Comparison of ENCODE assay signal across 8 cellular contexts in genomic region chr17:27349540-27350021, GRCh38.
DNase-seq lines count a peak whose midpoint lies in the region; ATAC-seq and TF ChIP-seq lines count a peak whose summit lies in the region.

No MANE protein-coding gene starts in this region.

- no peaks in the 10 kb centered on the region for H3K36me3 ChIP-seq in SU-DHL-6 (ENCODE audit: low read length)
- H3K36me3 ChIP-seq in iPS DF 6.9 (ENCODE audit: control insufficient read depth, insufficient read depth, low read length) = no peaks in the 10 kb centered on the region

- no peaks in the 10 kb centered on the region for H3K9me3 ChIP-seq in SU-DHL-6 (ENCODE audit: insufficient read depth, low read length)
- no peaks in the 10 kb centered on the region for H3K9me3 ChIP-seq in iPS DF 6.9 (ENCODE audit: control insufficient read depth, insufficient read depth, low read length)

- H3K79me2 ChIP-seq in SU-DHL-6 (ENCODE audit: insufficient read depth, low read length) = peaks cover 5% of the 10 kb centered on the region; the same call in 1 of the 2 replicates

- H3K9me2 ChIP-seq in SU-DHL-6 (replicated peaks; ENCODE audit: insufficient read depth, low read length) = no peaks in the 10 kb centered on the region

- H4K20me1 ChIP-seq in SU-DHL-6 (ENCODE audit: low read depth, low read length) = no peaks in the 10 kb centered on the region

- H3K27me3 ChIP-seq in SU-DHL-6 (ENCODE audit: low read length) (no peaks in the 10 kb centered on the region), iPS DF 6.9 (ENCODE audit: control insufficient read depth, insufficient read depth, low read length) (no peaks in the 10 kb centered on the region)

- ATAC-seq in GM21515 (IDR thresholded peaks at IDR 0.05; ENCODE audit: unreplicated experiment) (no peak), HG02642 (IDR thresholded peaks at IDR 0.05; ENCODE audit: poor library complexity, unreplicated experiment) (no peak)

- peak; percentile 24 for DNase-seq in CD1c-positive myeloid dendritic cell (ENCODE audit: extremely low spot score)
- DNase-seq in iPS DF 6.9 (ENCODE audit: low read depth, low spot score) = no peak
- no peak for DNase-seq in retinal pigment epithelial cell (ENCODE audit: low read depth)
- no peak for DNase-seq in stimulated activated CD4-positive, alpha-beta T cell treated with anti-CD3 and anti-CD28 coated beads, Interleukin-4, amount 100 ng/mL, for 4 hours
- no peak for DNase-seq in NCI-H1436 treated with DMSO at 0.1 percent for 48 hours (lab: John Stamatoyannopoulos, UW)

- peak overlapping the region; percentile 43 for H2AFZ ChIP-seq in SU-DHL-6 (ENCODE audit: low read depth, low read length, severe bottlenecking)

- H3K4me1 ChIP-seq in iPS DF 6.9 (ENCODE audit: control insufficient read depth, insufficient read depth, low read length) = peaks cover 1% of the 10 kb centered on the region; the same call in 1 of the 2 replicates

- peaks cover 27% of the 10 kb centered on the region for H3F3A ChIP-seq in SU-DHL-6 (ENCODE audit: insufficient read depth)

- H3K27ac ChIP-seq in SU-DHL-6 (ENCODE audit: low read depth, low read length) (peak overlapping the region; percentile 61), iPS DF 6.9 (ENCODE audit: low read length) (no peak overlapping the region)

- peak overlapping the region; percentile 58 for H3K9ac ChIP-seq in SU-DHL-6 (ENCODE audit: low read length)

- TF ChIP-seq CTCF in SU-DHL-6 (IDR thresholded peaks at IDR 0.05; ENCODE audit: insufficient read depth, low read length, poor library complexity, severe bottlenecking) = no peak
- TF ChIP-seq CTCF in retinal pigment epithelial cell (conservative IDR thresholded peaks at IDR 0.05; ENCODE audit: low read depth, low read length) = no peak

- peak overlapping the region; percentile 27 for H3K4me3 ChIP-seq in SU-DHL-6 (ENCODE audit: insufficient read depth, low read length, poor library complexity, severe bottlenecking)
- H3K4me3 ChIP-seq in iPS DF 6.9 (ENCODE audit: low read length) = peak overlapping the region; percentile 4; the same call in 1 of the 2 replicates
- H3K4me3 ChIP-seq in retinal pigment epithelial cell (ENCODE audit: low read length) = peak overlapping the region; percentile 1

- WGBS in iPS DF 6.9 (ENCODE audit: insufficient coverage, insufficient read length) = no CpG with 5 or more reads among the region's 34 CpGs

- H3K4me2 ChIP-seq in SU-DHL-6 (ENCODE audit: low read depth, low read length, poor library complexity, severe bottlenecking) = peak overlapping the region; percentile 62
